9 cellular contexts compared by ENCODE assay signal in genomic region chr7:1742555-1743303, GRCh38.
DNase-seq lines count a peak whose midpoint lies in the region; ATAC-seq and TF ChIP-seq lines count a peak whose summit lies in the region.
"Had no signal": no experiment of that assay in that cellular context is flagged by ENCODE, and none has a peak within 500 bp of the region (broad histone marks: within the 10 kb centered on the region; RNA-seq: fewer than 3 reads in every experiment).

No MANE protein-coding gene starts in this region.

- peak; percentile 13 for DNase-seq in NCI-H1105 treated with DMSO at 0.1 percent for 48 hours (lab: John Stamatoyannopoulos, UW)
- no peak for DNase-seq in NCI-H1105 (lab: John Stamatoyannopoulos, UW)
- DNase-seq in NCI-H2227 treated with DMSO at 0.1 percent for 48 hours (lab: John Stamatoyannopoulos, UW) = peak; percentile 29
- peak; percentile 40 for DNase-seq in activated naive CD8-positive, alpha-beta T cell treated with anti-CD3 and anti-CD28 coated beads, Interleukin-2, amount 50 U/mL, for 24 hours
- DNase-seq in mucosa of descending colon = peak; percentile 79 to 89 (median 84)
- DNase-seq in H4 (ENCODE audit: low spot score) = no peak
- DNase-seq in stimulated activated naive CD4-positive, alpha-beta T cell treated with Interleukin-2 at 50 U/mL for 16 hours (lab: John Stamatoyannopoulos, UW) = no peak

- H3K36me3 ChIP-seq in mucosa of descending colon (ENCODE audit: low read depth) = no peaks in the 10 kb centered on the region
- H3K36me3 ChIP-seq: tibial nerve had no signal

- H3K9me3 ChIP-seq in mucosa of descending colon = no peaks in the 10 kb centered on the region
- H3K9me3 ChIP-seq: tibial nerve had no signal

- peaks cover 22% of the 10 kb centered on the region for H3K4me1 Mint-ChIP-seq in activated naive CD8-positive, alpha-beta T cell treated with anti-CD3 and anti-CD28 coated beads, Interleukin-2, amount 50 U/mL, for 24 hours

- H3K36me3 Mint-ChIP-seq in activated naive CD8-positive, alpha-beta T cell treated with anti-CD3 and anti-CD28 coated beads, Interleukin-2, amount 50 U/mL, for 24 hours (ENCODE audit: low read depth) = no peaks in the 10 kb centered on the region

- H3K4me3 Mint-ChIP-seq in activated naive CD8-positive, alpha-beta T cell treated with anti-CD3 and anti-CD28 coated beads, Interleukin-2, amount 50 U/mL, for 24 hours = peak overlapping the region; percentile 62

- H3K27me3 Mint-ChIP-seq in activated naive CD8-positive, alpha-beta T cell treated with anti-CD3 and anti-CD28 coated beads, Interleukin-2, amount 50 U/mL, for 24 hours = no peaks in the 10 kb centered on the region

- peaks cover 12% of the 10 kb centered on the region for H3K4me1 ChIP-seq in mucosa of descending colon (ENCODE audit: low read depth)

- no peak for TF ChIP-seq CTCF in mucosa of descending colon (IDR thresholded peaks at IDR 0.05)

- no peaks in the 10 kb centered on the region for H3K9me3 Mint-ChIP-seq in activated naive CD8-positive, alpha-beta T cell treated with anti-CD3 and anti-CD28 coated beads, Interleukin-2, amount 50 U/mL, for 24 hours

- intact Hi-C loops in mucosa of descending colon (cut with DNase I, micrococcal nuclease) = no loop called here

- ATAC-seq in activated naive CD8-positive, alpha-beta T cell treated with anti-CD3 and anti-CD28 coated beads, Interleukin-2, amount 50 U/mL, for 24 hours = peak; percentile 37
- ATAC-seq in mucosa of descending colon (peak; percentile 72), GM19328 (IDR thresholded peaks at IDR 0.05; ENCODE audit: unreplicated experiment) (no peak)

- H3K27ac Mint-ChIP-seq in activated naive CD8-positive, alpha-beta T cell treated with anti-CD3 and anti-CD28 coated beads, Interleukin-2, amount 50 U/mL, for 24 hours = no peak overlapping the region

- H3K4me3 ChIP-seq in mucosa of descending colon = no peak overlapping the region
- H3K4me3 ChIP-seq: tibial nerve had no signal

Comparison
In these comparisons a context has a peak if more than half of its experiments do, and no peak if none do; other contexts are left out.
1. DNase-seq: peak in NCI-H1105 treated with DMSO at 0.1 percent for 48 hours (single experiment), NCI-H2227 treated with DMSO at 0.1 percent for 48 hours (single experiment), activated naive CD8-positive, alpha-beta T cell treated with anti-CD3 and anti-CD28 coated beads, Interleukin-2, amount 50 U/mL, for 24 hours (single experiment) and mucosa of descending colon (3 of 3); none in NCI-H1105 (single experiment), H4 (single experiment) and stimulated activated naive CD4-positive, alpha-beta T cell treated with Interleukin-2 at 50 U/mL for 16 hours (single experiment).